16 cellular contexts compared by ENCODE assay signal in the genomic region with DNA sequence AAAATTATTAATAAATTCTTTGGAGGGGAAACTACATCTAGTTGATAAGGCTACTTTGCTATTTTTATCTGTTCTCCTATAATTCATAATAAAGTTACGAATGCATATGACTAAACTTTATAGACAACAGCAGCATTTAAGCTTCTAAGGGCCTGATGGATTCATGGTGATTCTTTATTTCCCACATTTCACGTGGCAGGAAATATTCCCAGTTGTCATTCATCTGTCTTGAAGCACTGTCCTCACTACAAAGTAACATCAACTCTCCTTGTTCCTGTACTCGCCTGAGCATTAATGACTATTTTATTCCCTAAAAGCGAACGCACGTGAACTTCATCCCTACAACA. TPM values are rescaled to one million over a fixed set of nuclear protein-coding genes. Genes with fewer than 3 reads are reported as not detected.
DNase-seq lines count a peak whose midpoint lies in the region; ATAC-seq, FAIRE-seq and TF ChIP-seq lines count a peak whose summit lies in the region.
"Had no signal": no experiment of that assay in that cellular context is flagged by ENCODE, and none has a peak within 500 bp of the region (broad histone marks: within the 10 kb centered on the region; RNA-seq: fewer than 3 reads in every experiment).

No MANE protein-coding gene starts in this region.

- peaks cover 13% of the 10 kb centered on the region for H3K4me1 ChIP-seq in keratinocyte (ENCODE audit: control insufficient read depth, extremely low read depth, insufficient read depth, low read length)

- no peaks in the 10 kb centered on the region for H3K36me3 ChIP-seq in keratinocyte (ENCODE audit: control insufficient read depth in 2 of 2, extremely low read depth in 1 of 2, insufficient read depth in 2 of 2, low read length in 2 of 2)
- H3K36me3 ChIP-seq: BLaER1 treated with 17β-estradiol and CSF1 and Interleukin-3, amounts not matched to agents 10 nM and 100 nM had no signal

- H3K4me1 Mint-ChIP-seq in HFFc6 (ENCODE audit: low read depth) = peaks cover 29% of the 10 kb centered on the region
- H3K4me1 Mint-ChIP-seq in activated T-helper 17 cell treated with anti-CD3 and anti-CD28 coated beads, Interleukin-2, amount 50 U/mL, for 72 hours = peaks cover 5% of the 10 kb centered on the region

- peak overlapping the region; percentile 67 for H3K4me2 ChIP-seq in keratinocyte (ENCODE audit: control insufficient read depth, extremely low read depth, insufficient read depth, low read depth, low read length)

- DNase-seq in HFFc6 (no peak), keratinocyte (ENCODE audit: low read depth, low spot score) (no peak), germinal center (ENCODE audit: low spot score) (no peak), frontal cortex (ENCODE audit: low spot score in 2 of 2) (no peak), NCI-H2227 (lab: John Stamatoyannopoulos, UW; ENCODE audit: unreplicated experiment) (no peak)
- DNase-seq: activated CD4-positive, alpha-beta T cell treated with anti-CD3 and anti-CD28 coated beads, Interleukin-2, amount 50 U/mL, for 1 hour; immature natural killer cell; NCI-H1930; nucleus accumbens; stimulated activated CD4-positive, alpha-beta T cell treated with anti-CD3 and anti-CD28 coated beads, Interleukin-4, amount 100 ng/mL, for 24 hours; testis had no signal

- peaks cover 37% of the 10 kb centered on the region for H3K27me3 ChIP-seq in keratinocyte (ENCODE audit: control insufficient read depth, extremely low read depth, insufficient read depth, low read length)
- H3K27me3 ChIP-seq: testis had no signal

- peak overlapping the region; percentile 56 for H2AFZ ChIP-seq in keratinocyte (ENCODE audit: control insufficient read depth, low read length)

- no peaks in the 10 kb centered on the region for H3K9me3 Mint-ChIP-seq in HFFc6
- no peaks in the 10 kb centered on the region for H3K9me3 Mint-ChIP-seq in activated T-helper 17 cell treated with anti-CD3 and anti-CD28 coated beads, Interleukin-2, amount 50 U/mL, for 72 hours
- H3K9me3 Mint-ChIP-seq: activated naive CD4-positive, alpha-beta T cell treated with anti-CD3 and anti-CD28 coated beads, Interleukin-2, amount 50 U/mL, for 24 hours had no signal

- no peaks in the 10 kb centered on the region for H3K9me3 ChIP-seq in keratinocyte (ENCODE audit: control insufficient read depth, low read depth, low read length)
- H3K9me3 ChIP-seq: BLaER1 treated with 17β-estradiol and CSF1 and Interleukin-3, amounts not matched to agents 10 nM and 100 nM; testis had no signal

- dilution Hi-C loops in keratinocyte (cut with MboI; ENCODE audit: extremely low pct_ligation_motif_present, low sequenced_read_pairs) = no loop called here

- H3K79me2 ChIP-seq in keratinocyte (ENCODE audit: control insufficient read depth, insufficient read depth, low read length) = no peaks in the 10 kb centered on the region

- H3K4me3 ChIP-seq in keratinocyte (ENCODE audit: control insufficient read depth in 2 of 3, extremely low read depth in 1 of 3, insufficient read depth in 2 of 3, low read depth in 1 of 3, low read length in 3 of 3) = peak overlapping the region in 1 of 3 experiments; percentile 33

- TF ChIP-seq CTCF in 22Rv1 (IDR thresholded peaks at IDR 0.05) (no peak), HFFc6 (IDR thresholded peaks at IDR 0.05) (no peak), keratinocyte (optimal IDR thresholded peaks at IDR 0.05 in 1 of 3, IDR thresholded peaks at IDR 0.05 in 1 of 3, conservative IDR thresholded peaks at IDR 0.05 in 1 of 3; ENCODE audit: extremely low read depth in 1 of 3, insufficient read depth in 2 of 3, low read length in 3 of 3) (no peak)

- no peaks in the 10 kb centered on the region; the same call in 1 of the 2 replicates for H3K27me3 Mint-ChIP-seq in HFFc6 (ENCODE audit: insufficient read depth)
- peaks cover 30% of the 10 kb centered on the region for H3K27me3 Mint-ChIP-seq in activated T-helper 17 cell treated with anti-CD3 and anti-CD28 coated beads, Interleukin-2, amount 50 U/mL, for 72 hours

- no peaks in the 10 kb centered on the region for H3K36me3 Mint-ChIP-seq in HFFc6 (ENCODE audit: low read depth)
- peaks cover 5% of the 10 kb centered on the region for H3K36me3 Mint-ChIP-seq in activated T-helper 17 cell treated with anti-CD3 and anti-CD28 coated beads, Interleukin-2, amount 50 U/mL, for 72 hours (ENCODE audit: low read depth)
- H3K36me3 Mint-ChIP-seq: immature natural killer cell had no signal

- peak overlapping the region; percentile 90 for H3K4me3 Mint-ChIP-seq in HFFc6
- peak overlapping the region; percentile 70 for H3K4me3 Mint-ChIP-seq in activated T-helper 17 cell treated with anti-CD3 and anti-CD28 coated beads, Interleukin-2, amount 50 U/mL, for 72 hours
- H3K4me3 Mint-ChIP-seq: activated naive CD4-positive, alpha-beta T cell treated with anti-CD3 and anti-CD28 coated beads, Interleukin-2, amount 50 U/mL, for 24 hours had no signal

- no peak overlapping the region for H3K27ac Mint-ChIP-seq in HFFc6
- H3K27ac Mint-ChIP-seq in activated T-helper 17 cell treated with anti-CD3 and anti-CD28 coated beads, Interleukin-2, amount 50 U/mL, for 72 hours = no peak overlapping the region
- H3K27ac Mint-ChIP-seq: activated naive CD4-positive, alpha-beta T cell treated with anti-CD3 and anti-CD28 coated beads, Interleukin-2, amount 50 U/mL, for 24 hours; immature natural killer cell had no signal

- H3K27ac ChIP-seq in 22Rv1 = peak overlapping the region; percentile 30; the same call in 1 of the 2 replicates
- H3K27ac ChIP-seq in keratinocyte (ENCODE audit: control insufficient read depth, insufficient read depth, low read length) = no peak overlapping the region
- H3K27ac ChIP-seq: BLaER1 treated with 17β-estradiol and CSF1 and Interleukin-3, amounts not matched to agents 10 nM and 100 nM; testis had no signal

- ATAC-seq in activated T-helper 17 cell treated with anti-CD3 and anti-CD28 coated beads, Interleukin-2, amount 50 U/mL, for 72 hours (replicated peaks) = no peak
- ATAC-seq in SK-N-SH treated with all-trans-retinoic acid at 6 μM for 48 hours = no peak

- no peaks in the 10 kb centered on the region for H3K9me1 ChIP-seq in keratinocyte (ENCODE audit: control insufficient read depth, extremely low read depth, insufficient read depth, low read length)

- no peak overlapping the region for H3K9ac ChIP-seq in keratinocyte (ENCODE audit: control insufficient read depth, extremely low read depth, insufficient read depth, low read length)
- H3K9ac ChIP-seq: BLaER1 treated with 17β-estradiol and CSF1 and Interleukin-3, amounts not matched to agents 10 nM and 100 nM had no signal

- FAIRE-seq in keratinocyte (lab: Jason Lieb, UNC) = no peak
- FAIRE-seq in frontal cortex (lab: Jason Lieb, UNC) = no peak

- no peaks in the 10 kb centered on the region for H4K20me1 ChIP-seq in keratinocyte (ENCODE audit: control insufficient read depth, extremely low read depth, insufficient read depth, low read length)

TF ChIP-seq in SK-N-SH treated with all-trans-retinoic acid at 6 μM for 48 hours, 23 proteins besides CTCF, POLR2A, EP300 and RAD21 (continues in another document):
- TF ChIP-seq PPARA (CRISPR knock-in tag; IDR thresholded peaks at IDR 0.05; ENCODE audit: borderline replicate concordance) = no peak
- no peak for TF ChIP-seq GLIS3 (CRISPR knock-in tag; IDR thresholded peaks at IDR 0.05)
- no peak for TF ChIP-seq ESRRG (CRISPR knock-in tag; IDR thresholded peaks at IDR 0.05)
- TF ChIP-seq, protein P1, sequence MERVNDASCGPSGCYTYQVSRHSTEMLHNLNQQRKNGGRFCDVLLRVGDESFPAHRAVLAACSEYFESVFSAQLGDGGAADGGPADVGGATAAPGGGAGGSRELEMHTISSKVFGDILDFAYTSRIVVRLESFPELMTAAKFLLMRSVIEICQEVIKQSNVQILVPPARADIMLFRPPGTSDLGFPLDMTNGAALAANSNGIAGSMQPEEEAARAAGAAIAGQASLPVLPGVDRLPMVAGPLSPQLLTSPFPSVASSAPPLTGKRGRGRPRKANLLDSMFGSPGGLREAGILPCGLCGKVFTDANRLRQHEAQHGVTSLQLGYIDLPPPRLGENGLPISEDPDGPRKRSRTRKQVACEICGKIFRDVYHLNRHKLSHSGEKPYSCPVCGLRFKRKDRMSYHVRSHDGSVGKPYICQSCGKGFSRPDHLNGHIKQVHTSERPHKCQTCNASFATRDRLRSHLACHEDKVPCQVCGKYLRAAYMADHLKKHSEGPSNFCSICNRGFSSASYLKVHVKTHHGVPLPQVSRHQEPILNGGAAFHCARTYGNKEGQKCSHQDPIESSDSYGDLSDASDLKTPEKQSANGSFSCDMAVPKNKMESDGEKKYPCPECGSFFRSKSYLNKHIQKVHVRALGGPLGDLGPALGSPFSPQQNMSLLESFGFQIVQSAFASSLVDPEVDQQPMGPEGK (CRISPR knock-in tag; IDR thresholded peaks at IDR 0.05; ENCODE audit: borderline replicate concordance) = no peak
- no peak for TF ChIP-seq SNAI2 (CRISPR knock-in tag; IDR thresholded peaks at IDR 0.05)

RNA-seq across cellular contexts. Expression of gene SATB2, which starts 2.6 kb away (rescaled TPM):
- total RNA-seq in HFFc6 (2021; fragmentation: NEBNext Ultra II Directional; extraction: Animal tissue kit (Norgen Biotek cat#: 25700)) = 10 to 100 TPM in 4 of 6 experiments, 1 to 10 TPM in 2; 7.4 to 12.7 (median 11.9) TPM
- under 1 TPM in 1 of 2 donors, not detected in 1; 0.15 TPM for total RNA-seq in activated T-helper 17 cell treated with anti-CD3 and anti-CD28 coated beads, Interleukin-2, amount 50 U/mL, for 72 hours
- polyA plus RNA-seq in keratinocyte = 1.4 to 1.5 TPM (median 1.4 TPM) in 3 replicates
- polyA plus RNA-seq in keratinocyte (2011; ENCODE audit: low read depth) = 1.5 TPM
- 1.0 and 1.3 TPM in 2 replicates for polyA plus RNA-seq in keratinocyte (2011; cell fraction: cytosol; rRNA removed)
- polyA plus RNA-seq in keratinocyte (2011; cell fraction: nucleus; rRNA removed) = 6.7 and 10.4 TPM in 2 replicates
- 1.4 and 1.9 TPM in 2 replicates for polyA plus RNA-seq in keratinocyte (2012; ENCODE audit: low replicate concordance)
- 2.0 to 12.3 TPM (median 6.1 TPM) in 3 replicates for polyA minus RNA-seq in keratinocyte
- polyA minus RNA-seq in keratinocyte (2011; cell fraction: cytosol; rRNA and poly(A)+ RNA removed) = 3.1 TPM
- polyA minus RNA-seq in keratinocyte (2011; cell fraction: nucleus; rRNA and poly(A)+ RNA removed) = 6.9 and 15.8 TPM in 2 replicates
- total RNA-seq in frontal cortex = 440 TPM

Comparison
In these comparisons a context has a peak if more than half of its experiments do, and no peak if none do; other contexts are left out.
1. RNA of gene SATB2, which starts 2.6 kb away (total RNA-seq): 440 TPM in frontal cortex (single experiment); 7.4 to 12.7 TPM in HFFc6 and 0.15 TPM in activated T-helper 17 cell treated with anti-CD3 and anti-CD28 coated beads, Interleukin-2, amount 50 U/mL, for 72 hours; every median in the first group is over 10 times any median in the second.